1 cellular context compared by ENCODE assay signal in genomic region chr7:75878769-75879596, GRCh38.
A peak's percentile ranks its signal among the peaks of the same experiment; 100 is the strongest.
TF ChIP-seq lines count a peak whose summit lies in the region.

TSS of gene RHBDD2 (plus strand) at chr7:75879034. CDS start at chr7:75879083, 49 bp downstream.

TF ChIP-seq in HepG2, 621 proteins besides CTCF, POLR2A, EP300 and RAD21 (continued from another document and continues in another):
- TF ChIP-seq NONO (IDR thresholded peaks at IDR 0.05) (no peak), NONO (CRISPR knock-in tag; conservative IDR thresholded peaks at IDR 0.05) (no peak; the same call in 1 of the 2 replicates), ZNF34 (CRISPR knock-in tag; IDR thresholded peaks at IDR 0.05; ENCODE audit: borderline replicate concordance) (no peak), E2F1 (CRISPR knock-in tag; IDR thresholded peaks at IDR 0.05) (no peak; the same call in none of the 2 replicates), ZNF281 (CRISPR knock-in tag; IDR thresholded peaks at IDR 0.05; ENCODE audit: borderline replicate concordance) (no peak), MEIS1 (CRISPR knock-in tag; IDR thresholded peaks at IDR 0.05; ENCODE audit: borderline replicate concordance) (peak; percentile 55; the same call in 1 of the 2 replicates), ZNF792 (CRISPR knock-in tag; IDR thresholded peaks at IDR 0.05) (no peak; the same call in 1 of the 2 replicates), ZNF530 (CRISPR knock-in tag; IDR thresholded peaks at IDR 0.05; ENCODE audit: low read depth) (0 out of 2 replicates have a peak, but pooled peaks have one; percentile 51), KAT7 (CRISPR knock-in tag; IDR thresholded peaks at IDR 0.05; ENCODE audit: borderline replicate concordance) (peak; percentile 88; the same call in 1 of the 2 replicates), SALL1 (CRISPR knock-in tag; IDR thresholded peaks at IDR 0.05) (peak; percentile 85), ZNF160 (CRISPR knock-in tag; IDR thresholded peaks at IDR 0.05) (peak; percentile 82; the same call in 1 of the 2 replicates), MIER3 (CRISPR knock-in tag; IDR thresholded peaks at IDR 0.05; ENCODE audit: borderline replicate concordance) (no peak), ZFP82 (CRISPR knock-in tag; IDR thresholded peaks at IDR 0.05; ENCODE audit: borderline replicate concordance) (no peak; the same call in 1 of the 2 replicates), MTF2 (CRISPR knock-in tag; IDR thresholded peaks at IDR 0.05; ENCODE audit: borderline replicate concordance) (peak; percentile 84; the same call in 1 of the 2 replicates), ZNF382 (CRISPR knock-in tag; IDR thresholded peaks at IDR 0.05; ENCODE audit: borderline replicate concordance) (no peak), ZNF143 (CRISPR knock-in tag; IDR thresholded peaks at IDR 0.05) (peak; percentile 31; the same call in 1 of the 2 replicates), ZNF563 (CRISPR knock-in tag; IDR thresholded peaks at IDR 0.05) (peak; percentile 80; the same call in 1 of the 2 replicates), ZNF513 (CRISPR knock-in tag; conservative IDR thresholded peaks at IDR 0.05) (no peak), ZNF121 (CRISPR knock-in tag; IDR thresholded peaks at IDR 0.05) (no peak), NAIF1 (CRISPR knock-in tag; IDR thresholded peaks at IDR 0.05; ENCODE audit: borderline replicate concordance) (no peak), XRCC5 (optimal IDR thresholded peaks at IDR 0.05; ENCODE audit: low read length) (peak; percentile 65), RARA (CRISPR knock-in tag; IDR thresholded peaks at IDR 0.05) (no peak), ISX (CRISPR knock-in tag; conservative IDR thresholded peaks at IDR 0.05) (0 out of 2 replicates have a peak, but pooled peaks have one; percentile 25), HBP1 (CRISPR knock-in tag; IDR thresholded peaks at IDR 0.05; ENCODE audit: low read depth) (peak; percentile 82; the same call in 1 of the 2 replicates), PPARG (CRISPR knock-in tag; conservative IDR thresholded peaks at IDR 0.05) (peak; percentile 51), CCAR2 (optimal IDR thresholded peaks at IDR 0.05; ENCODE audit: low read depth, low read length) (no peak), ZBTB21 (CRISPR knock-in tag; IDR thresholded peaks at IDR 0.05) (no peak), ZNF614 (CRISPR knock-in tag; IDR thresholded peaks at IDR 0.05; ENCODE audit: borderline replicate concordance) (no peak), ZSCAN22 (CRISPR knock-in tag; IDR thresholded peaks at IDR 0.05) (no peak), ZNF609 (CRISPR knock-in tag; IDR thresholded peaks at IDR 0.05; ENCODE audit: borderline replicate concordance) (peak; percentile 47; the same call in 1 of the 2 replicates), CREB3 (CRISPR knock-in tag; IDR thresholded peaks at IDR 0.05) (no peak), CREB1 (IDR thresholded peaks at IDR 0.05) (no peak), CREB1 (CRISPR knock-in tag; IDR thresholded peaks at IDR 0.05) (no peak), TGIF2 (CRISPR knock-in tag; IDR thresholded peaks at IDR 0.05) (peak; percentile 57; the same call in 1 of the 2 replicates), MBD4 (IDR thresholded peaks at IDR 0.05; ENCODE audit: borderline replicate concordance, low read length) (no peak), CEBPG (CRISPR knock-in tag; IDR thresholded peaks at IDR 0.05) (0 out of 2 replicates have a peak, but pooled peaks have one; percentile 2), ZNF589 (CRISPR knock-in tag; conservative IDR thresholded peaks at IDR 0.05) (no peak), ZNF343 (CRISPR knock-in tag; IDR thresholded peaks at IDR 0.05) (no peak), RFXAP (CRISPR knock-in tag; IDR thresholded peaks at IDR 0.05; ENCODE audit: borderline replicate concordance) (peak; percentile 98), PHB2 (IDR thresholded peaks at IDR 0.05; ENCODE audit: partially characterized antibody) (no peak), RORA (CRISPR knock-in tag; IDR thresholded peaks at IDR 0.05) (no peak), HMG20B (CRISPR knock-in tag; conservative IDR thresholded peaks at IDR 0.05) (no peak), ZNF773 (CRISPR knock-in tag; IDR thresholded peaks at IDR 0.05; ENCODE audit: borderline replicate concordance) (no peak; the same call in 1 of the 2 replicates), TCF12 (IDR thresholded peaks at IDR 0.05) (no peak), TCF12 (CRISPR knock-in tag; IDR thresholded peaks at IDR 0.05) (peak; percentile 57; the same call in 1 of the 2 replicates), PAWR (CRISPR knock-in tag; IDR thresholded peaks at IDR 0.05; ENCODE audit: borderline replicate concordance) (no peak), KDM1A (CRISPR knock-in tag; IDR thresholded peaks at IDR 0.05) (no peak), NFIB (CRISPR knock-in tag; IDR thresholded peaks at IDR 0.05; ENCODE audit: borderline replicate concordance) (no peak)
